In the genomic region with DNA sequence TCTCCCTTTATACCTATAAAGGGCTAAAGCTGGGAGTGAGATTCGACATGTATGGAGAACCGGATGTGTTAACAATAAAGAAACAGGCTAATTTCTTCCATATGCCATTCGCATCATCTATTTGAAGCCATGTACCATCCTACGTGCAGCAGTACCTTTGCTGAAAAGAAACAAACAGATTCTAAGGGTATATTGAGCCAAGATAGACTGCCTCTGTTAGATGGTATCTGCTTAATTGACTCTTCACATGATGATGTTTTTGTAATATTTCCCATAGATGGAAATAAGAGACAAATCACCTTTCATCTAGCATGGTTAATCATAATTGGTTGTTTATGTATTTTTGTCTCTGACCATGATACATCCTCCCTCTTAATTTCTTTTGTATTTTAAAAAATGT, we compare ENCODE assay signal across 10 cellular contexts. TPM values are rescaled to one million over a fixed set of nuclear protein-coding genes. Genes with fewer than 3 reads are reported as not detected.
"Had no signal": no experiment of that assay in that cellular context is flagged by ENCODE, and none has a peak within 500 bp of the region (broad histone marks: within the 10 kb centered on the region; RNA-seq: fewer than 3 reads in every experiment).

No MANE protein-coding gene starts in this region.

- H3K27ac ChIP-seq: GM23248 had no signal

- ATAC-seq: GM23338, HCT116 had no signal

- H3K4me3 ChIP-seq: GM23248, GM23338, HAP-1 had no signal

- H3K9me3 ChIP-seq: HAP-1 had no signal

- H3K4me2 ChIP-seq: GM23338 had no signal

- H3K36me3 ChIP-seq: HAP-1 had no signal

- H2AFZ ChIP-seq: GM23248, GM23338 had no signal

- H3K4me1 ChIP-seq: HAP-1 had no signal

- DNase-seq: GM23248, GOT3, H7, H9, HCEC 1CT, HFFc6 had no signal

- H3K9ac ChIP-seq: GM23248 had no signal

RNA-seq across cellular contexts. Expression of a gene that starts 32.1 kb away (rescaled TPM):
- total RNA-seq: GM23248, GM23338, H1, H7, H9 had no signal
- polyA plus RNA-seq: GM23248, GM23338 had no signal
